In genomic region chr9:95043826-95044225, GRCh38 we compare ENCODE assay signal across 21 cellular contexts.
DNase-seq lines count a peak whose midpoint lies in the region; ATAC-seq, FAIRE-seq and TF ChIP-seq lines count a peak whose summit lies in the region.
"Had no signal": no experiment of that assay in that cellular context is flagged by ENCODE, and none has a peak within 500 bp of the region (broad histone marks: within the 10 kb centered on the region; RNA-seq: fewer than 3 reads in every experiment).

No MANE protein-coding gene starts in this region.

- H3K27ac ChIP-seq in epithelial cell of prostate (peak overlapping the region; percentile 76), HepG2 (ENCODE audit: extremely low read length, insufficient read depth, low read length) (no peak overlapping the region), spleen (peak overlapping the region in 6 of 8 donors; percentile 34 to 65 (median 46))
- H3K27ac ChIP-seq: HL-60, left lung, SJCRH30 had no signal

- TF ChIP-seq CTCF in HFFc6 (IDR thresholded peaks at IDR 0.05) (no peak), HepG2 (CRISPR knock-in tag; IDR thresholded peaks at IDR 0.05) (no peak), spleen (IDR thresholded peaks at IDR 0.05 in 8 of 11, conservative IDR thresholded peaks at IDR 0.05 in 3 of 11) (no peak), GM13977 (IDR thresholded peaks at IDR 0.05; ENCODE audit: extremely low read depth, insufficient read depth, missing control alignments) (no peak)

- peaks cover 6% of the 10 kb centered on the region for H3K27me3 Mint-ChIP-seq in HFFc6 (ENCODE audit: insufficient read depth)

- peaks cover 66% of the 10 kb centered on the region for H3K4me1 ChIP-seq in HepG2 (ENCODE audit: insufficient read depth, low read length)
- peaks cover 2 to 51% (median 20%) of the 10 kb centered on the region in 6 donors for H3K4me1 ChIP-seq in spleen

- no TSS peak for BruUV-seq in HepG2 (replicated peaks; lab: Mats Ljungman, UMichigan)

- H3K9ac ChIP-seq in HepG2 (ENCODE audit: insufficient read depth, low read depth, low read length), result no peak overlapping the region

- no peak overlapping the region for H2AFZ ChIP-seq in HepG2 (ENCODE audit: low read length)

- H3K4me3 ChIP-seq in HepG2 (replicated peaks in 1 of 3; ENCODE audit: insufficient read depth in 1 of 3, low read depth in 2 of 3, low read length in 3 of 3), result no peak overlapping the region
- no peak overlapping the region for H3K4me3 ChIP-seq in spleen
- H3K4me3 ChIP-seq: left lung, SJCRH30 had no signal

- ATAC-seq in HepG2 (no peak), HG03442 (IDR thresholded peaks at IDR 0.05; ENCODE audit: unreplicated experiment) (no peak), HG02610 (IDR thresholded peaks at IDR 0.05; ENCODE audit: unreplicated experiment) (no peak)
- ATAC-seq: activated CD8-positive, alpha-beta T cell treated with anti-CD3 and anti-CD28 coated beads for 36 hours; activated T-cell treated with anti-CD3 and anti-CD28 coated beads, Interleukin-2, amount 50 U/mL, for 4 hours; left lung; stimulated activated naive B cell treated with anti-CD40 and anti-IgM and Interleukin-4, amounts not matched to agents 10 μg/mL and 1 μg/mL and 100 μg/mL, for 72 hours had no signal

- H3K9me3 ChIP-seq in HepG2 (ENCODE audit: low read length) (no peaks in the 10 kb centered on the region), spleen (no peaks in the 10 kb centered on the region)
- H3K9me3 ChIP-seq: left lung, SJCRH30 had no signal

- peaks cover 12 to 39% of the 10 kb centered on the region in 2 experiments for H3K36me3 ChIP-seq in HepG2 (replicated peaks in 1 of 2; ENCODE audit: control insufficient read depth in 1 of 2, insufficient read depth in 2 of 2, low read length in 2 of 2)
- H3K36me3 ChIP-seq in spleen, result peaks cover 0 to 23% (median 0%) of the 10 kb centered on the region in 6 donors

- peaks cover 26% of the 10 kb centered on the region for H3K36me3 Mint-ChIP-seq in HFFc6 (ENCODE audit: low read depth)
- H3K36me3 Mint-ChIP-seq: activated naive CD4-positive, alpha-beta T cell treated with anti-CD3 and anti-CD28 coated beads, Interleukin-2, amount 10 ng/mL, durations not matched to agents 7 days and 5 days had no signal

- peaks cover 32% of the 10 kb centered on the region for H3K4me1 Mint-ChIP-seq in HFFc6 (ENCODE audit: low read depth)

- H3K4me2 ChIP-seq in HepG2 (ENCODE audit: low read depth, low read length), result no peak overlapping the region

- TF ChIP-seq RAD21 in HepG2 (CRISPR knock-in tag; IDR thresholded peaks at IDR 0.05), result no peak

- CTCF ChIA-PET in HepG2 (lab: Yijun Ruan, JAX; ENCODE audit: low intra/inter-chr PET ratio, low total read pairs), result no interaction called here

- WGBS in HepG2 (ENCODE audit: low lambda C conversion rate), result 58% methylated on average over 5 of the region's 5 CpGs
- 49 to 64% (median 59%) methylated on average over 5 of the region's 5 CpGs for WGBS in spleen, 5 donors

- in situ Hi-C loops in HepG2 (cut with HindIII; ENCODE audit: extremely low pct_ligation_motif_present, low pct_unique_long_range_greater_than_20kb) (no loop called here), GM13977 (cut with MboI; ENCODE audit: low pct_unique_long_range_greater_than_20kb, low sequenced_read_pairs, unreplicated experiment) (no loop called here)

- peaks cover 76% of the 10 kb centered on the region for H3K79me2 ChIP-seq in HepG2 (ENCODE audit: insufficient read depth, low read length)

- no peaks in the 10 kb centered on the region for H3K27me3 ChIP-seq in HepG2 (ENCODE audit: control insufficient read depth in 1 of 2, insufficient read depth in 2 of 2, low read length in 2 of 2)
- H3K27me3 ChIP-seq in spleen (replicated peaks in 1 of 7), result peaks cover 0 to 9% (median 0%) of the 10 kb centered on the region in 7 donors
- H3K27me3 ChIP-seq: SJCRH30 had no signal

- POLR2A ChIA-PET in HepG2 (lab: Yijun Ruan, JAX), result interaction anchor here (1.2 to 1.6 kb wide), 2 partner anchors 12 to 20 kb away, joined by 3 to 5 read pairs; no protein-coding TSS in a partner anchor

- H4K20me1 ChIP-seq in HepG2 (ENCODE audit: insufficient read depth, low read length), result peaks cover 60% of the 10 kb centered on the region

- H3K27ac Mint-ChIP-seq in HFFc6, result peak overlapping the region; percentile 33; the same call in 1 of the 2 replicates
- H3K27ac Mint-ChIP-seq: activated B cell treated with CpG ODN at 0.5 μM for 24 hours; activated CD8-positive, alpha-beta T cell treated with anti-CD3 and anti-CD28 coated beads for 36 hours; activated naive CD4-positive, alpha-beta T cell treated with anti-CD3 and anti-CD28 coated beads, Interleukin-2, amount 10 ng/mL, durations not matched to agents 7 days and 5 days; stimulated activated naive B cell treated with anti-CD40 and anti-IgM and Interleukin-4, amounts not matched to agents 10 μg/mL and 1 μg/mL and 100 μg/mL, for 72 hours had no signal

- intact Hi-C loops in HepG2 (cut with micrococcal nuclease; ENCODE audit: unreplicated experiment) (no loop called here), spleen (cut with DNase I; ENCODE audit: low total_unique reads) (no loop called here)

- no peaks in the 10 kb centered on the region for H3K9me3 Mint-ChIP-seq in HFFc6
- H3K9me3 Mint-ChIP-seq: activated B cell treated with CpG ODN at 0.5 μM for 24 hours; activated CD8-positive, alpha-beta T cell treated with anti-CD3 and anti-CD28 coated beads for 36 hours; activated naive CD4-positive, alpha-beta T cell treated with anti-CD3 and anti-CD28 coated beads, Interleukin-2, amount 10 ng/mL, durations not matched to agents 7 days and 5 days; activated T-cell treated with anti-CD3 and anti-CD28 coated beads, Interleukin-2, amount 50 U/mL, for 4 hours; stimulated activated naive B cell treated with anti-CD40 and anti-IgM and Interleukin-4, amounts not matched to agents 10 μg/mL and 1 μg/mL and 100 μg/mL, for 72 hours had no signal

- TF ChIP-seq POLR2A in HepG2 (IDR thresholded peaks at IDR 0.05; ENCODE audit: insufficient read depth in 1 of 2, low read depth in 2 of 2, low read length in 2 of 2) (no peak), spleen (IDR thresholded peaks at IDR 0.05) (no peak)

- TF ChIP-seq EP300 in HepG2 (IDR thresholded peaks at IDR 0.05; ENCODE audit: low read depth in 2 of 2, low read length in 2 of 2) (no peak), HepG2 (CRISPR knock-in tag; IDR thresholded peaks at IDR 0.05; ENCODE audit: borderline replicate concordance) (no peak)

- DNase-seq in HFFc6 (no peak), epithelial cell of prostate (ENCODE audit: low read depth, low spot score) (no peak), HepG2 (ENCODE audit: low spot score) (no peak), spleen (no peak), GM13977 (ENCODE audit: low spot score) (no peak), LoVo (ENCODE audit: low spot score) (no peak)
- DNase-seq: activated B cell treated with CpG ODN at 0.5 μM for 24 hours; activated CD8-positive, alpha-beta T cell treated with anti-CD3 and anti-CD28 coated beads for 36 hours; activated naive CD4-positive, alpha-beta T cell treated with anti-CD3 and anti-CD28 coated beads, Interleukin-2, amount 10 ng/mL, durations not matched to agents 7 days and 5 days; activated T-cell treated with anti-CD3 and anti-CD28 coated beads, Interleukin-2, amount 50 U/mL, for 4 hours; DMS79; foreskin melanocyte; left lung; NCI-H2029; NCI-H510A; SJCRH30; stimulated activated naive B cell treated with anti-CD40 and anti-IgM and Interleukin-4, amounts not matched to agents 10 μg/mL and 1 μg/mL and 100 μg/mL, for 72 hours had no signal

- FAIRE-seq in HepG2 (lab: Jason Lieb, UNC), result no peak
- FAIRE-seq: colon had no signal

- no peak overlapping the region for H3K4me3 Mint-ChIP-seq in HFFc6
- H3K4me3 Mint-ChIP-seq: activated B cell treated with CpG ODN at 0.5 μM for 24 hours; activated CD8-positive, alpha-beta T cell treated with anti-CD3 and anti-CD28 coated beads for 36 hours; activated naive CD4-positive, alpha-beta T cell treated with anti-CD3 and anti-CD28 coated beads, Interleukin-2, amount 10 ng/mL, durations not matched to agents 7 days and 5 days; activated T-cell treated with anti-CD3 and anti-CD28 coated beads, Interleukin-2, amount 50 U/mL, for 4 hours; stimulated activated naive B cell treated with anti-CD40 and anti-IgM and Interleukin-4, amounts not matched to agents 10 μg/mL and 1 μg/mL and 100 μg/mL, for 72 hours had no signal

TF ChIP-seq in HepG2, 621 proteins besides CTCF, POLR2A, EP300 and RAD21 (continues in another document):
- peak; percentile 10; the same call in 1 of the 2 replicates for TF ChIP-seq ARID5B (CRISPR knock-in tag; IDR thresholded peaks at IDR 0.05)
- TF ChIP-seq ZNF567 (CRISPR knock-in tag; IDR thresholded peaks at IDR 0.05; ENCODE audit: borderline replicate concordance), result no peak
- peak; percentile 34; the same call in 1 of the 2 replicates for TF ChIP-seq SAP130 (CRISPR knock-in tag; IDR thresholded peaks at IDR 0.05; ENCODE audit: low read depth)
- no peak for TF ChIP-seq TRIM24 (CRISPR knock-in tag; IDR thresholded peaks at IDR 0.05)
